In the genomic region with DNA sequence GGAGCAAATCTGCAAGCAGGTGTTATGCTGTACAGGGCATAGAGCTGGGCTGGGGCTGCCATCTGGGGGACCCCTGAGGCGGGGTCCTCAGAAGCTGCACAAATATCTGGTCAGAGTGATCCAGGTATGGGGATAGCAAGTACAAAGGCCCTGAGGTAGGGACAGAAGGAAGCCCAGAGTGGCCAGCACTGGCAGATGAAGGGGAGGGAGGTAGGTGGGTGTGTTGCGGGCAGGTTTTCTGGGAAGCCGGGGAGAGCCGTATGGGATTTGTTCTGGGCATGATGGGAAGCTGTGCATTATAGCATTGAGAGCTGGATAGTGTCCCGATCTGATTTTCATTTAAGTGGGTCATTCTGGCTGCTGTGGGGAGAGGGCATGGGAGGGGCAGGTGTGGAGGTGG, we compare ENCODE assay signal across 25 cellular contexts.
"Had no signal": no experiment of that assay in that cellular context is flagged by ENCODE, and none has a peak within 500 bp of the region (broad histone marks: within the 10 kb centered on the region; RNA-seq: fewer than 3 reads in every experiment).

No MANE protein-coding gene starts in this region.

- H3K27me3 Mint-ChIP-seq: progenitor cell of endocrine pancreas had no signal

- H3K27me3 ChIP-seq: dorsolateral prefrontal cortex, left lung, neural progenitor cell, right atrium auricular region, sigmoid colon, stomach, tibial nerve, upper lobe of left lung had no signal

- H3K4me3 Mint-ChIP-seq: mesothelial cell of epicardium; naive B cell; natural killer cell treated with Interleukin-12 subunit alpha and Interleukin-12 subunit beta and Interleukin-15 and Interleukin-18, amount 100 ng/mL, for 72 hours; neural progenitor cell; stimulated activated effector memory CD8-positive, alpha-beta T cell treated with anti-CD3 and anti-CD28 coated beads, Interleukin-12 subunit alpha, Interleukin-12 subunit beta, amount 100 ng/mL, for 72 hours had no signal

- H3K27ac Mint-ChIP-seq: mesothelial cell of epicardium; naive B cell; natural killer cell treated with Interleukin-12 subunit alpha and Interleukin-12 subunit beta and Interleukin-15 and Interleukin-18, amount 100 ng/mL, for 72 hours; neural progenitor cell; progenitor cell of endocrine pancreas; stimulated activated effector memory CD8-positive, alpha-beta T cell treated with anti-CD3 and anti-CD28 coated beads, Interleukin-12 subunit alpha, Interleukin-12 subunit beta, amount 100 ng/mL, for 72 hours had no signal

- H3K36me3 Mint-ChIP-seq: naive B cell; natural killer cell treated with Interleukin-12 subunit alpha and Interleukin-12 subunit beta and Interleukin-15 and Interleukin-18, amount 100 ng/mL, for 72 hours; stimulated activated effector memory CD8-positive, alpha-beta T cell treated with anti-CD3 and anti-CD28 coated beads, Interleukin-12 subunit alpha, Interleukin-12 subunit beta, amount 100 ng/mL, for 72 hours had no signal

- ATAC-seq: left cardiac atrium; left lung; mucosa of descending colon; natural killer cell treated with Interleukin-12 subunit alpha and Interleukin-12 subunit beta and Interleukin-15 and Interleukin-18, amount 100 ng/mL, for 72 hours; stimulated activated effector memory CD8-positive, alpha-beta T cell treated with anti-CD3 and anti-CD28 coated beads, Interleukin-12 subunit alpha, Interleukin-12 subunit beta, amount 100 ng/mL, for 72 hours had no signal

- H2AFZ ChIP-seq: neural progenitor cell, parathyroid adenoma had no signal

- H3K4me2 ChIP-seq: neural progenitor cell had no signal

- H3K9ac ChIP-seq: neural progenitor cell, parathyroid adenoma had no signal

- H3K9me3 Mint-ChIP-seq: mesothelial cell of epicardium; natural killer cell treated with Interleukin-12 subunit alpha and Interleukin-12 subunit beta and Interleukin-15 and Interleukin-18, amount 100 ng/mL, for 72 hours; neural progenitor cell; stimulated activated effector memory CD8-positive, alpha-beta T cell treated with anti-CD3 and anti-CD28 coated beads, Interleukin-12 subunit alpha, Interleukin-12 subunit beta, amount 100 ng/mL, for 72 hours had no signal

- H3K4me1 Mint-ChIP-seq: mesothelial cell of epicardium; neural progenitor cell; stimulated activated effector memory CD8-positive, alpha-beta T cell treated with anti-CD3 and anti-CD28 coated beads, Interleukin-12 subunit alpha, Interleukin-12 subunit beta, amount 100 ng/mL, for 72 hours had no signal

- FAIRE-seq: frontal cortex, islet of Langerhans, urothelium cell line had no signal

- H3K4me3 ChIP-seq: dorsolateral prefrontal cortex, left lung, mucosa of descending colon, neural progenitor cell, right atrium auricular region, sigmoid colon, stomach, tibial nerve, upper lobe of left lung had no signal

- H3K79me2 ChIP-seq: parathyroid adenoma had no signal

- DNase-seq: cortex of kidney; dorsolateral prefrontal cortex; effector CD4-positive, alpha-beta T cell; left cardiac atrium; left lung; mesenchymal stem cell; mucosa of descending colon; naive B cell; sigmoid colon; stimulated activated CD4-positive, alpha-beta T cell treated with anti-CD3 and anti-CD28 coated beads, Interleukin-2, amount 100 ng/mL, for 24 hours; stimulated activated CD4-positive, alpha-beta T cell treated with anti-CD3 and anti-CD28 coated beads, Interleukin-4, amount 100 ng/mL, for 24 hours; stimulated activated naive CD4-positive, alpha-beta T cell treated with Interleukin-2 at 50 U/mL for 16 hours; stomach; upper lobe of left lung had no signal

- H3K4me1 ChIP-seq: neural progenitor cell, parathyroid adenoma, sigmoid colon, upper lobe of left lung had no signal

- H3K36me3 ChIP-seq: neural progenitor cell had no signal

- H3K9me3 ChIP-seq: left lung, mucosa of descending colon, right atrium auricular region, sigmoid colon, stomach, tibial nerve, upper lobe of left lung had no signal

- H3K27ac ChIP-seq: left lung, neural progenitor cell, parathyroid adenoma, right atrium auricular region, sigmoid colon, stomach, tibial nerve, upper lobe of left lung had no signal
